In genomic region chr5:58266402-58266801, GRCh38 we compare ENCODE assay signal across 26 cellular contexts.
DNase-seq lines count a peak whose midpoint lies in the region; ATAC-seq and TF ChIP-seq lines count a peak whose summit lies in the region.
"Had no signal": no experiment of that assay in that cellular context is flagged by ENCODE, and none has a peak within 500 bp of the region (broad histone marks: within the 10 kb centered on the region; RNA-seq: fewer than 3 reads in every experiment).

No MANE protein-coding gene starts in this region.

- H3K27me3 ChIP-seq in mammary epithelial cell (ENCODE audit: insufficient read depth, low read length) (no peaks in the 10 kb centered on the region), aorta (ENCODE audit: control insufficient read depth in 1 of 2, insufficient read depth in 2 of 2, low read length in 1 of 2) (no peaks in the 10 kb centered on the region)
- H3K27me3 ChIP-seq: body of pancreas, MG63, upper lobe of right lung had no signal

- H3K4me3 Mint-ChIP-seq in MCF 10A (ENCODE audit: unreplicated experiment), result no peak overlapping the region
- H3K4me3 Mint-ChIP-seq: activated CD4-positive, alpha-beta memory T cell treated with anti-CD3 and anti-CD28 coated beads, Interleukin-2, amount 10 ng/mL, durations not matched to agents 7 days and 5 days; activated naive CD8-positive, alpha-beta T cell; B cell; GM23338; IgD-negative memory B cell; WTC11 had no signal

- CTCF ChIA-PET in mammary epithelial cell (lab: Charles Lee; ENCODE audit: low non-redundant PET), result interaction anchor here (0.7 kb wide), 1 partner anchor 1379 kb away, joined by 3 read pairs; no protein-coding TSS in a partner anchor
- CTCF ChIA-PET in MCF 10A (lab: Yijun Ruan, JAX), result no interaction called here

- no peaks in the 10 kb centered on the region for H3K27me3 Mint-ChIP-seq in MCF 10A (ENCODE audit: insufficient read depth, unreplicated experiment)

- dilution Hi-C loops in mammary epithelial cell (cut with HindIII; ENCODE audit: low sequenced_read_pairs), result no loop called here

- H3K36me3 ChIP-seq in mammary epithelial cell (ENCODE audit: insufficient read depth, low read length), result no peaks in the 10 kb centered on the region
- H3K36me3 ChIP-seq in aorta (ENCODE audit: control insufficient read depth in 1 of 2, insufficient read depth in 2 of 2, low read length in 1 of 2), result no peaks in the 10 kb centered on the region
- H3K36me3 ChIP-seq: MG63, upper lobe of right lung had no signal

- in situ Hi-C loops in mammary epithelial cell (cut with MboI; ENCODE audit: low sequenced_read_pairs in 2 of 2), result no loop called here

- no peak for ATAC-seq in GM19452 (IDR thresholded peaks at IDR 0.05; ENCODE audit: unreplicated experiment)
- ATAC-seq in aorta (ENCODE audit: low FRiP score), result no peak
- ATAC-seq in esophagus mucosa, result no peak
- ATAC-seq: body of pancreas, GM23338, Right ventricle myocardium inferior, upper lobe of right lung, WTC11 had no signal

- POLR2A ChIA-PET in MCF 10A (lab: Yijun Ruan, JAX), result no interaction called here

- H2AFZ ChIP-seq in mammary epithelial cell (ENCODE audit: low read depth, low read length), result no peak overlapping the region

- H3K27ac Mint-ChIP-seq in MCF 10A (ENCODE audit: low read depth, unreplicated experiment), result no peak overlapping the region
- H3K27ac Mint-ChIP-seq: activated CD4-positive, alpha-beta memory T cell treated with anti-CD3 and anti-CD28 coated beads, Interleukin-2, amount 10 ng/mL, durations not matched to agents 7 days and 5 days; activated naive CD8-positive, alpha-beta T cell; activated T-helper 2 cell treated with anti-CD3 and anti-CD28 coated beads, Interferon-gamma antibody, Interleukin-2, Interleukin-4, amounts not matched to agents 10 μg/mL and 5 μg/mL and 100 μg/mL, durations not matched to agents 14 hours and 24 hours and 36 hours; B cell; GM23338; IgD-negative memory B cell; WTC11 had no signal

- BruUV-seq in mammary epithelial cell (replicated peaks; lab: Mats Ljungman, UMichigan), result no TSS peak
- BruUV-seq in MCF 10A (replicated peaks; lab: Mats Ljungman, UMichigan), result no TSS peak

- H3K9me3 Mint-ChIP-seq in MCF 10A (ENCODE audit: unreplicated experiment), result no peaks in the 10 kb centered on the region
- H3K9me3 Mint-ChIP-seq: activated CD4-positive, alpha-beta memory T cell treated with anti-CD3 and anti-CD28 coated beads, Interleukin-2, amount 10 ng/mL, durations not matched to agents 7 days and 5 days; activated T-helper 2 cell treated with anti-CD3 and anti-CD28 coated beads, Interferon-gamma antibody, Interleukin-2, Interleukin-4, amounts not matched to agents 10 μg/mL and 5 μg/mL and 100 μg/mL, durations not matched to agents 14 hours and 24 hours and 36 hours; GM23338; IgD-negative memory B cell had no signal

- H3K4me2 ChIP-seq in mammary epithelial cell (ENCODE audit: insufficient read depth, low read depth, low read length), result peak overlapping the region; percentile 28
- H3K4me2 ChIP-seq: GM23338, smooth muscle cell had no signal

- H3K4me1 ChIP-seq in mammary epithelial cell (ENCODE audit: insufficient read depth, low read length), result peaks cover 6% of the 10 kb centered on the region
- H3K4me1 ChIP-seq in aorta (ENCODE audit: control insufficient read depth in 1 of 2, insufficient read depth in 2 of 2, low read length in 2 of 2), result peaks cover 0 to 4% of the 10 kb centered on the region in 2 donors
- H3K4me1 ChIP-seq: body of pancreas, upper lobe of right lung had no signal

- H3K27ac ChIP-seq in mammary epithelial cell (ENCODE audit: insufficient read depth, low read depth, low read length) (peak overlapping the region; percentile 45), aorta (ENCODE audit: low read depth in 1 of 2, low read length in 2 of 2) (no peak overlapping the region)
- H3K27ac ChIP-seq: body of pancreas, upper lobe of right lung had no signal

- TF ChIP-seq CTCF in mammary epithelial cell (conservative IDR thresholded peaks at IDR 0.05 in 1 of 2, IDR thresholded peaks at IDR 0.05 in 1 of 2; ENCODE audit: extremely low read depth in 1 of 2, insufficient read depth in 1 of 2, low read depth in 1 of 2, low read length in 2 of 2), result no peak
- no peak for TF ChIP-seq CTCF in MCF 10A (IDR thresholded peaks at IDR 0.05; ENCODE audit: unreplicated experiment)

- H3K79me2 ChIP-seq in mammary epithelial cell (ENCODE audit: insufficient read depth, low read length), result no peaks in the 10 kb centered on the region

- no peaks in the 10 kb centered on the region for H3K4me1 Mint-ChIP-seq in MCF 10A (ENCODE audit: insufficient read depth, unreplicated experiment)
- H3K4me1 Mint-ChIP-seq: activated CD4-positive, alpha-beta memory T cell treated with anti-CD3 and anti-CD28 coated beads, Interleukin-2, amount 10 ng/mL, durations not matched to agents 7 days and 5 days; B cell; IgD-negative memory B cell had no signal

- no peaks in the 10 kb centered on the region for H3K36me3 Mint-ChIP-seq in MCF 10A (ENCODE audit: insufficient read depth, unreplicated experiment)
- H3K36me3 Mint-ChIP-seq: activated naive CD8-positive, alpha-beta T cell; IgD-negative memory B cell; WTC11 had no signal

- H3K9ac ChIP-seq in mammary epithelial cell (ENCODE audit: insufficient read depth, low read length), result no peak overlapping the region

- intact Hi-C loops in mammary epithelial cell (cut with micrococcal nuclease) (no loop called here), MCF 10A (cut with micrococcal nuclease) (no loop called here), aorta (cut with DNase I) (no loop called here)

- DNase-seq in mammary epithelial cell (peak; percentile 40), MCF 10A (ENCODE audit: unreplicated experiment) (no peak), amniotic epithelial cell (ENCODE audit: low read depth) (peak; percentile 4), glomerular visceral epithelial cell (ENCODE audit: extremely low spot score) (peak; percentile 48), stromal cell of bone marrow (ENCODE audit: low read depth) (peak; percentile 17), aorta (no peak)
- DNase-seq: 8988T; activated CD4-positive, alpha-beta memory T cell treated with anti-CD3 and anti-CD28 coated beads, Interleukin-2, amount 10 ng/mL, durations not matched to agents 7 days and 5 days; body of pancreas; effector memory CD4-positive, alpha-beta T cell; MG63; NCI-H69; stimulated activated CD4-positive, alpha-beta T cell treated with anti-CD3 and anti-CD28 coated beads, Interleukin-2, amount 100 ng/mL, for 24 hours; substantia nigra; T1000; upper lobe of right lung had no signal

- H4K20me1 ChIP-seq in mammary epithelial cell (ENCODE audit: insufficient read depth, low read length), result no peaks in the 10 kb centered on the region

- H3K9me3 ChIP-seq in mammary epithelial cell (replicated peaks; ENCODE audit: insufficient read depth, low read length) (no peaks in the 10 kb centered on the region), aorta (ENCODE audit: control insufficient read depth, low read length) (no peaks in the 10 kb centered on the region)
- H3K9me3 ChIP-seq: body of pancreas, MG63, upper lobe of right lung had no signal

- no peak overlapping the region for H3K4me3 ChIP-seq in mammary epithelial cell (replicated peaks in 1 of 3; ENCODE audit: insufficient read depth in 1 of 3, low read depth in 2 of 3, low read length in 3 of 3)
- H3K4me3 ChIP-seq in aorta (ENCODE audit: low read length in 2 of 2), result no peak overlapping the region
- H3K4me3 ChIP-seq: body of pancreas, GM23338, MG63, smooth muscle cell, upper lobe of right lung had no signal

Comparison
In these comparisons a context has a peak if more than half of its experiments do, and no peak if none do; other contexts are left out.
1. DNase-seq: peak in mammary epithelial cell (single experiment), amniotic epithelial cell (single experiment), glomerular visceral epithelial cell (single experiment) and stromal cell of bone marrow (single experiment); none in MCF 10A (single experiment) and aorta (0 of 2).